ENCODE assay signal across 20 cellular contexts in the genomic region with DNA sequence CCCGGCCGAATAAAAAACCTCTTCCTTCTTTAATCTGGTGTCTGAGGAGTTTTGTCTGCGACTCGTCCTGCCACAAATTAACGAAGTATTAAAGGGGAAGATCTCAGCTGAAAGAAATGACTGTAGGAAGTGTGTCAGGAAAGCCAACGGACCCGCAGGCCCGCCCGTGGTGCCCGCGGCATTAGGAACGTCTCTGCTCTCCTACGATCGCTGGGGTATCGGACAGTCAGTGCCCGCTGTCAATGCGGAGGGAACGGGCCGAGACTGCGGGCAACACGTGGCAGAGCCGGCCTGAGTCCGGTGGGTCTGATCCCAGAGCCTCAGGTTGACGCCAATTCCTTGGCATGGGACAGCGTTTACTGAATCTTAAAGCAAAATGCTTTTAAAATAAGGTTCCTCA.
A peak's percentile ranks its signal among the peaks of the same experiment; 100 is the strongest.
DNase-seq lines count a peak whose midpoint lies in the region; ATAC-seq, FAIRE-seq and TF ChIP-seq lines count a peak whose summit lies in the region.
"Had no signal": no experiment of that assay in that cellular context is flagged by ENCODE, and none has a peak within 500 bp of the region (broad histone marks: within the 10 kb centered on the region; RNA-seq: fewer than 3 reads in every experiment).

No MANE protein-coding gene starts in this region.

- no peak overlapping the region for H2BK15ac ChIP-seq in mesenchymal stem cell (ENCODE audit: low read depth, poor library complexity, severe bottlenecking)

- H3K4me1 Mint-ChIP-seq in natural killer cell treated with Interleukin-12 subunit alpha and Interleukin-12 subunit beta and Interleukin-15 and Interleukin-18, amount 100 ng/mL, for 72 hours (ENCODE audit: low read depth in 2 of 2) = peaks cover 3 to 8% of the 10 kb centered on the region in 2 donors
- peaks cover 9 to 11% of the 10 kb centered on the region in 2 donors for H3K4me1 Mint-ChIP-seq in natural killer cell
- H3K4me1 Mint-ChIP-seq in type B pancreatic cell (ENCODE audit: unreplicated experiment) = peaks cover 5% of the 10 kb centered on the region

- peaks cover 11% of the 10 kb centered on the region for H3K4me1 ChIP-seq in mesenchymal stem cell (ENCODE audit: control insufficient read depth, insufficient read depth, low read depth, low read length)

- H3K4me2 ChIP-seq in mesenchymal stem cell (ENCODE audit: low read length, poor library complexity, severe bottlenecking) = peak overlapping the region; percentile 74
- H3K4me2 ChIP-seq: A549 had no signal

- peak overlapping the region in 1 of 2 experiments; percentile 38 for H3K4me3 ChIP-seq in mesenchymal stem cell (ENCODE audit: insufficient read depth in 1 of 2, low read depth in 1 of 2, low read length in 2 of 2)
- H3K4me3 ChIP-seq: A549, stomach had no signal

- peak overlapping the region; percentile 24 for H3K4me3 Mint-ChIP-seq in natural killer cell treated with Interleukin-12 subunit alpha and Interleukin-12 subunit beta and Interleukin-15 and Interleukin-18, amount 100 ng/mL, for 72 hours
- no peak overlapping the region for H3K4me3 Mint-ChIP-seq in natural killer cell
- peak overlapping the region; percentile 75 for H3K4me3 Mint-ChIP-seq in type B pancreatic cell
- H3K4me3 Mint-ChIP-seq: activated CD8-positive, alpha-beta T cell treated with anti-CD3 and anti-CD28 coated beads, Interleukin-2, amount 10 ng/mL, durations not matched to agents 7 days and 5 days had no signal

- H2AFZ ChIP-seq in mesenchymal stem cell (ENCODE audit: low read depth, low read length) = no peak overlapping the region

- H2BK5ac ChIP-seq in mesenchymal stem cell (ENCODE audit: low read depth, low read length, poor library complexity, severe bottlenecking) = no peak overlapping the region

- H3K9me3 Mint-ChIP-seq in natural killer cell treated with Interleukin-12 subunit alpha and Interleukin-12 subunit beta and Interleukin-15 and Interleukin-18, amount 100 ng/mL, for 72 hours = no peaks in the 10 kb centered on the region
- H3K9me3 Mint-ChIP-seq in natural killer cell (no peaks in the 10 kb centered on the region), type B pancreatic cell (no peaks in the 10 kb centered on the region)

- intact Hi-C loops in natural killer cell (cut with micrococcal nuclease) = no loop called here

- no peak for FAIRE-seq in urothelium cell line (lab: Jason Lieb, UNC)
- FAIRE-seq: A549, colon had no signal

- no peak overlapping the region for H3K9ac ChIP-seq in mesenchymal stem cell (ENCODE audit: low read length)

- H3K27me3 ChIP-seq in mesenchymal stem cell (ENCODE audit: control insufficient read depth in 1 of 2, insufficient read depth in 1 of 2, low read length in 2 of 2) = peaks cover 0 to 6% of the 10 kb centered on the region in 2 experiments
- H3K27me3 ChIP-seq: vagina had no signal

- WGBS in mesenchymal stem cell = 53% methylated on average over 25 of the region's 25 CpGs

- H2BK12ac ChIP-seq in mesenchymal stem cell (ENCODE audit: low read length in 2 of 2) = no peak overlapping the region

- DNase-seq in natural killer cell treated with Interleukin-12 subunit alpha and Interleukin-12 subunit beta and Interleukin-15 and Interleukin-18, amount 100 ng/mL, for 72 hours (ENCODE audit: low spot score) = no peak
- DNase-seq in natural killer cell = no peak
- peak; percentile 21 for DNase-seq in cerebellar cortex (ENCODE audit: low spot score)
- no peak for DNase-seq in mesenchymal stem cell
- no peak for DNase-seq in type B pancreatic cell (ENCODE audit: extremely low spot score, unreplicated experiment)
- DNase-seq in stimulated activated CD4-positive, alpha-beta T cell treated with anti-CD3 and anti-CD28 coated beads, Interleukin-2, amount 100 ng/mL, for 48 hours = no peak
- DNase-seq in DMS 273 (lab: John Stamatoyannopoulos, UW; ENCODE audit: unreplicated experiment) = no peak
- no peak for DNase-seq in urothelium cell line (ENCODE audit: low spot score)
- DNase-seq: activated CD8-positive, alpha-beta T cell treated with anti-CD3 and anti-CD28 coated beads, Interleukin-2, amount 10 ng/mL, durations not matched to agents 7 days and 5 days; CD8-positive, alpha-beta memory T cell; DND-41; foreskin melanocyte; naive thymus-derived CD4-positive, alpha-beta T cell; NCI-H1694; NCI-H446; stomach; T-helper 1 cell had no signal

- no peaks in the 10 kb centered on the region for H3K9me3 ChIP-seq in mesenchymal stem cell (ENCODE audit: control insufficient read depth, low read length)
- H3K9me3 ChIP-seq: A549, stomach, vagina had no signal

- H3K27me3 Mint-ChIP-seq in natural killer cell treated with Interleukin-12 subunit alpha and Interleukin-12 subunit beta and Interleukin-15 and Interleukin-18, amount 100 ng/mL, for 72 hours = peaks cover 33 to 34% of the 10 kb centered on the region in 2 donors
- H3K27me3 Mint-ChIP-seq in natural killer cell (ENCODE audit: low read depth in 2 of 2) = peaks cover 26 to 62% of the 10 kb centered on the region in 2 donors
- H3K27me3 Mint-ChIP-seq in type B pancreatic cell = peaks cover 46% of the 10 kb centered on the region

- no peak overlapping the region for H3K27ac ChIP-seq in mesenchymal stem cell (ENCODE audit: low read length, poor library complexity, severe bottlenecking)
- H3K27ac ChIP-seq: A549, stomach, vagina had no signal

- no peak overlapping the region for H3K14ac ChIP-seq in mesenchymal stem cell (ENCODE audit: low read length in 2 of 2)

- no peaks in the 10 kb centered on the region for H3K36me3 Mint-ChIP-seq in natural killer cell treated with Interleukin-12 subunit alpha and Interleukin-12 subunit beta and Interleukin-15 and Interleukin-18, amount 100 ng/mL, for 72 hours
- no peaks in the 10 kb centered on the region for H3K36me3 Mint-ChIP-seq in natural killer cell
- peaks cover 6% of the 10 kb centered on the region for H3K36me3 Mint-ChIP-seq in type B pancreatic cell

- H3K18ac ChIP-seq in mesenchymal stem cell (ENCODE audit: low read depth in 1 of 2, low read length in 2 of 2) = no peak overlapping the region

- ATAC-seq in natural killer cell treated with Interleukin-12 subunit alpha and Interleukin-12 subunit beta and Interleukin-15 and Interleukin-18, amount 100 ng/mL, for 72 hours = no peak
- no peak for ATAC-seq in natural killer cell
- ATAC-seq: activated CD8-positive, alpha-beta T cell treated with anti-CD3 and anti-CD28 coated beads, Interleukin-2, amount 10 ng/mL, durations not matched to agents 7 days and 5 days; naive thymus-derived CD4-positive, alpha-beta T cell had no signal

- peaks cover 0 to 6% of the 10 kb centered on the region in 2 experiments for H3K36me3 ChIP-seq in mesenchymal stem cell (ENCODE audit: control insufficient read depth in 1 of 2, insufficient read depth in 2 of 2, low read depth in 1 of 2, low read length in 2 of 2)
- H3K36me3 ChIP-seq: stomach, vagina had no signal

- no peak overlapping the region for H3K4ac ChIP-seq in mesenchymal stem cell (ENCODE audit: low read depth in 1 of 2, low read length in 2 of 2)

- no peak for TF ChIP-seq CTCF in natural killer cell (IDR thresholded peaks at IDR 0.05)
- no peak for TF ChIP-seq CTCF in type B pancreatic cell (conservative IDR thresholded peaks at IDR 0.05)

- no peak overlapping the region for H4K8ac ChIP-seq in mesenchymal stem cell (ENCODE audit: low read length)

- H3K23ac ChIP-seq in mesenchymal stem cell (ENCODE audit: low read length in 2 of 2) = no peak overlapping the region

- peaks cover 12% of the 10 kb centered on the region for H3K79me1 ChIP-seq in mesenchymal stem cell (replicated peaks; ENCODE audit: low read length, poor library complexity, severe bottlenecking)

- no peak overlapping the region for H2AK5ac ChIP-seq in mesenchymal stem cell (ENCODE audit: low read length, severe bottlenecking)

- H3K27ac Mint-ChIP-seq in natural killer cell treated with Interleukin-12 subunit alpha and Interleukin-12 subunit beta and Interleukin-15 and Interleukin-18, amount 100 ng/mL, for 72 hours = no peak overlapping the region
- H3K27ac Mint-ChIP-seq in natural killer cell (no peak overlapping the region), type B pancreatic cell (no peak overlapping the region)
- H3K27ac Mint-ChIP-seq: activated CD8-positive, alpha-beta T cell treated with anti-CD3 and anti-CD28 coated beads, Interleukin-2, amount 10 ng/mL, durations not matched to agents 7 days and 5 days; naive thymus-derived CD4-positive, alpha-beta T cell had no signal

- H4K91ac ChIP-seq in mesenchymal stem cell (ENCODE audit: low read length) = no peak overlapping the region

- peak overlapping the region; percentile 49 for H2BK120ac ChIP-seq in mesenchymal stem cell (ENCODE audit: low read depth, low read length)
